ENCODE assay signal across 1 cellular context in the genomic region with DNA sequence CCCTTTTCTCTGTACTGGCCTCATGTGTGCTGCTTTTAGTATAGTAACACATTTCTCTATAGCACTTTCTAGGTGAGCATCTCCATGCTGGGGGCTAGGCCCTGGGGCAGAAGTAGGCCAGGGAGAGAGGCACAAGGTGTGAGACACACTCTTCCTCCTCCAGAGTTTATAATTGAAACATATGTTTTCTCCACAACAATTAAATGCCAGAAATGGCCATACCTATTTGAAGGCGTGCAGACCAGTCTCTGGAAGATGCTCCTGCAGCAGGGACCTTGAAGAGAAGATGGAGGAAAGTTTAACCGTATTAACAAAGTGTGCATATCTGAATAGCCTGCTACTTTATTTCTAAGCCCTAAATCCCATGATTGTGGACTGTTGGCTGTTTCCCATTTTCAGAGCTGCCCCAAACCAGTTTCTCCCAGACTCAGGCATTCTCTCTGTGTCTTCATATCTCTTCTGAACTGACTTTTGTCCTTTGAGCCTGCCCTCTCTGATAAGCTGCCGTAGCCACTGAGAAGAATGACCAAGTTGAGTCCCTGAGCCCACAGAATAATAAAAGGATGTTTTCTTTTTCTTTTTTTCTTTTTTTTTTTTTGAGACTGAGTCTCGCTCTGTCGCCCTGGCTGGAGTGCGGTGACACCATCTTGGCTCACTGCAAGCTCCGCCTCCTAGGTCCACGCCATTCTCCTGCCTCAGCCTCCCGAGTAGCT.
A peak's percentile ranks its signal among the peaks of the same experiment; 100 is the strongest.
TF ChIP-seq lines count a peak whose summit lies in the region.

No MANE protein-coding gene starts in this region.

TF ChIP-seq in liver, 16 proteins besides CTCF, POLR2A, EP300 and RAD21 (continued from another document):
- TF ChIP-seq REST (IDR thresholded peaks at IDR 0.05) (peak; percentile 64), TAF1 (conservative IDR thresholded peaks at IDR 0.05) (no peak), YY1 (IDR thresholded peaks at IDR 0.05) (peak; percentile 69), EGR1 (IDR thresholded peaks at IDR 0.05; ENCODE audit: low read depth in 2 of 2) (peak in 1 of 2 donors; percentile 52), HNF4G (IDR thresholded peaks at IDR 0.05) (peak; percentile 74), RXRA (IDR thresholded peaks at IDR 0.05) (peak; percentile 39 to 80), FOXA1 (IDR thresholded peaks at IDR 0.05) (no peak), NR2F2 (IDR thresholded peaks at IDR 0.05) (no peak), HNF4A (conservative IDR thresholded peaks at IDR 0.05) (peak; percentile 96 to 99), SP1 (IDR thresholded peaks at IDR 0.05) (peak; percentile 68), JUND (IDR thresholded peaks at IDR 0.05) (peak in 1 of 2 donors; percentile 81)
- TF ChIP-seq, protein P1, sequence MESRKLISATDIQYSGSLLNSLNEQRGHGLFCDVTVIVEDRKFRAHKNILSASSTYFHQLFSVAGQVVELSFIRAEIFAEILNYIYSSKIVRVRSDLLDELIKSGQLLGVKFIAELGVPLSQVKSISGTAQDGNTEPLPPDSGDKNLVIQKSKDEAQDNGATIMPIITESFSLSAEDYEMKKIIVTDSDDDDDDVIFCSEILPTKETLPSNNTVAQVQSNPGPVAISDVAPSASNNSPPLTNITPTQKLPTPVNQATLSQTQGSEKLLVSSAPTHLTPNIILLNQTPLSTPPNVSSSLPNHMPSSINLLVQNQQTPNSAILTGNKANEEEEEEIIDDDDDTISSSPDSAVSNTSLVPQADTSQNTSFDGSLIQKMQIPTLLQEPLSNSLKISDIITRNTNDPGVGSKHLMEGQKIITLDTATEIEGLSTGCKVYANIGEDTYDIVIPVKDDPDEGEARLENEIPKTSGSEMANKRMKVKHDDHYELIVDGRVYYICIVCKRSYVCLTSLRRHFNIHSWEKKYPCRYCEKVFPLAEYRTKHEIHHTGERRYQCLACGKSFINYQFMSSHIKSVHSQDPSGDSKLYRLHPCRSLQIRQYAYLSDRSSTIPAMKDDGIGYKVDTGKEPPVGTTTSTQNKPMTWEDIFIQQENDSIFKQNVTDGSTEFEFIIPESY (IDR thresholded peaks at IDR 0.05), result peak; percentile 63
